In the genomic region with DNA sequence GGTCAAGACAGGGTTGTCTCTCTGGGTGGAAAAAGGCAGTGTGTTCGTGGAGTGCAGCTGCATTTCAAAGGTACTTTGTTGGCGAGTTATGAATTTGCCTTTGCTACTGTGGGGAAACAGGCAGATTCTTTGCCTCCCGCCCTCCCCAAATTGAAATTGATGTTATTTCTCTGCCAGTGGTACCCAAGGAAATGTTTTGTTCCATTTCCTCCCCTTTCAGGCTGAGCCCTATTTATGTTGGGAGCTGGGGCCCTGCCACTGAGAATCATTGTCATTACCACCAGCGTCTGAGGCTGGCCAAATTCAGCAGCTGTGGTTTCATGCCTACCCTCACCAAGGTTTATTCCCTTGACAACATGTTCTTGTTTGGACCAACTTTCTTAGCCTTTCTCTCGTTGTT, we compare ENCODE assay signal across 18 cellular contexts. TPM values are rescaled to one million over a fixed set of nuclear protein-coding genes. Genes with fewer than 3 reads are reported as not detected.
"Had no signal": no experiment of that assay in that cellular context is flagged by ENCODE, and none has a peak within 500 bp of the region (broad histone marks: within the 10 kb centered on the region; RNA-seq: fewer than 3 reads in every experiment).

No MANE protein-coding gene starts in this region.

- H3K4me1 Mint-ChIP-seq: activated CD8-positive, alpha-beta memory T cell treated with anti-CD3 and anti-CD28 coated beads, Interleukin-2, amount 10 ng/mL, durations not matched to agents 7 days and 5 days; natural killer cell had no signal

- H3K4me1 ChIP-seq: breast epithelium, pancreas had no signal

- H3K27ac ChIP-seq: breast epithelium, pancreas, tibial nerve had no signal

- H3K9me3 ChIP-seq: breast epithelium, pancreas, tibial nerve had no signal

- H3K4me3 Mint-ChIP-seq: activated CD8-positive, alpha-beta memory T cell treated with anti-CD3 and anti-CD28 coated beads, Interleukin-2, amount 10 ng/mL, durations not matched to agents 7 days and 5 days; activated T-cell treated with anti-CD3 and anti-CD28 coated beads, Interleukin-2, amount 50 U/mL, for 4 hours; natural killer cell had no signal

- DNase-seq: activated CD4-positive, alpha-beta T cell treated with anti-CD3 and anti-CD28 coated beads, Interleukin-2, amount 50 U/mL, for 4 hours; activated CD8-positive, alpha-beta memory T cell treated with anti-CD3 and anti-CD28 coated beads, Interleukin-2, amount 10 ng/mL, durations not matched to agents 7 days and 5 days; activated effector memory CD4-positive, alpha-beta T cell treated with anti-CD3 and anti-CD28 coated beads, Interleukin-2, amount 50 U/mL, for 16 hours; activated T-cell treated with anti-CD3 and anti-CD28 coated beads, Interleukin-2, amount 50 U/mL, for 4 hours; amniotic stem cell; foreskin melanocyte; kidney glomerular epithelial cell; natural killer cell; pancreas; right cardiac atrium; SHP77 treated with DMSO at 0.1 percent for 48 hours; small intestine; T-helper 2 cell had no signal

- H3K4me3 ChIP-seq: breast epithelium, lung, pancreas, tibial nerve had no signal

- H3K9me3 Mint-ChIP-seq: activated naive CD4-positive, alpha-beta T cell treated with anti-CD3 and anti-CD28 coated beads, Interleukin-2, amount 50 U/mL, for 72 hours; activated T-cell treated with anti-CD3 and anti-CD28 coated beads, Interleukin-2, amount 50 U/mL, for 4 hours; natural killer cell had no signal

- ATAC-seq: activated CD8-positive, alpha-beta memory T cell treated with anti-CD3 and anti-CD28 coated beads, Interleukin-2, amount 10 ng/mL, durations not matched to agents 7 days and 5 days; activated naive CD4-positive, alpha-beta T cell treated with anti-CD3 and anti-CD28 coated beads, Interleukin-2, amount 50 U/mL, for 72 hours; activated T-cell treated with anti-CD3 and anti-CD28 coated beads, Interleukin-2, amount 50 U/mL, for 4 hours; natural killer cell; pancreas; right cardiac atrium had no signal

- H3K36me3 ChIP-seq: breast epithelium, pancreas, tibial nerve had no signal

- H3K27ac Mint-ChIP-seq: activated CD8-positive, alpha-beta memory T cell treated with anti-CD3 and anti-CD28 coated beads, Interleukin-2, amount 10 ng/mL, durations not matched to agents 7 days and 5 days; activated naive CD4-positive, alpha-beta T cell treated with anti-CD3 and anti-CD28 coated beads, Interleukin-2, amount 50 U/mL, for 72 hours; natural killer cell had no signal

- H3K27me3 ChIP-seq: tibial nerve had no signal

- H3K36me3 Mint-ChIP-seq: activated CD8-positive, alpha-beta memory T cell treated with anti-CD3 and anti-CD28 coated beads, Interleukin-2, amount 10 ng/mL, durations not matched to agents 7 days and 5 days; activated naive CD4-positive, alpha-beta T cell treated with anti-CD3 and anti-CD28 coated beads, Interleukin-2, amount 50 U/mL, for 72 hours; natural killer cell had no signal

RNA-seq across cellular contexts. Expression of a gene that starts 48.5 kb away (rescaled TPM):
- total RNA-seq: activated CD8-positive, alpha-beta memory T cell treated with anti-CD3 and anti-CD28 coated beads, Interleukin-2, amount 10 ng/mL, durations not matched to agents 7 days and 5 days; activated naive CD4-positive, alpha-beta T cell treated with anti-CD3 and anti-CD28 coated beads, Interleukin-2, amount 50 U/mL, for 72 hours; activated T-cell treated with anti-CD3 and anti-CD28 coated beads, Interleukin-2, amount 50 U/mL, for 4 hours; breast epithelium; mucosa of gallbladder; natural killer cell; right cardiac atrium had no signal
- polyA plus RNA-seq: pancreas, right cardiac atrium, small intestine had no signal
